Comparison of ENCODE assay signal across 9 cellular contexts in genomic region chr2:70992945-70993688, GRCh38. TPM values are rescaled to one million over a fixed set of nuclear protein-coding genes. Genes with fewer than 3 reads are reported as not detected.
DNase-seq lines count a peak whose midpoint lies in the region; ATAC-seq and TF ChIP-seq lines count a peak whose summit lies in the region.
"Had no signal": no experiment of that assay in that cellular context is flagged by ENCODE, and none has a peak within 500 bp of the region (broad histone marks: within the 10 kb centered on the region; RNA-seq: fewer than 3 reads in every experiment).

No MANE protein-coding gene starts in this region.

- ATAC-seq in HG02610 (IDR thresholded peaks at IDR 0.05; ENCODE audit: unreplicated experiment) (no peak), HG03457 (IDR thresholded peaks at IDR 0.05; ENCODE audit: unreplicated experiment) (no peak)
- ATAC-seq: sciatic nerve had no signal

- POLR2A ChIA-PET in activated CD4-positive, alpha-beta memory T cell treated with anti-CD3 and anti-CD28 coated beads, Interleukin-2, amount 10 ng/mL, durations not matched to agents 7 days and 5 days (lab: Charles Lee): interaction anchor here (1.0 to 1.7 kb wide), 2 partner anchors 75 to 136 kb away, joined by 3 to 6 read pairs; no protein-coding TSS in a partner anchor

- H3K36me3 ChIP-seq in tibial artery: peaks cover 15 to 42% (median 37%) of the 10 kb centered on the region in 3 donors

- peaks cover 15% of the 10 kb centered on the region for H3K36me3 Mint-ChIP-seq in activated CD4-positive, alpha-beta memory T cell treated with anti-CD3 and anti-CD28 coated beads, Interleukin-2, amount 10 ng/mL, durations not matched to agents 7 days and 5 days (ENCODE audit: low read depth)

- peak overlapping the region; percentile 96 to 98 for H3K4me3 ChIP-seq in tibial artery

- peak; percentile 58 for DNase-seq in activated effector memory CD4-positive, alpha-beta T cell treated with anti-CD3 and anti-CD28 coated beads, Interleukin-2, amount 50 U/mL, for 16 hours
- DNase-seq in activated effector memory CD4-positive, alpha-beta T cell treated with Interleukin-2 at 50 U/mL for 16 hours: no peak
- peak; percentile 18 for DNase-seq in activated CD4-positive, alpha-beta memory T cell treated with anti-CD3 and anti-CD28 coated beads, Interleukin-2, amount 10 ng/mL, durations not matched to agents 7 days and 5 days
- DNase-seq in iPS-NIHi7 (ENCODE audit: extremely low spot score) (peak; percentile 1), tibial artery (no peak), pons (ENCODE audit: low spot score) (no peak)

- H3K4me1 Mint-ChIP-seq in activated CD4-positive, alpha-beta memory T cell treated with anti-CD3 and anti-CD28 coated beads, Interleukin-2, amount 10 ng/mL, durations not matched to agents 7 days and 5 days: peaks cover 30% of the 10 kb centered on the region

- peaks cover 0 to 48% (median 30%) of the 10 kb centered on the region in 4 donors for H3K4me1 ChIP-seq in tibial artery

- no peaks in the 10 kb centered on the region for H3K27me3 ChIP-seq in tibial artery

- intact Hi-C loops in tibial artery (cut with DNase I; ENCODE audit: low total_unique reads): no loop called here

- H3K9me3 ChIP-seq in tibial artery: no peaks in the 10 kb centered on the region

- no peaks in the 10 kb centered on the region for H3K9me3 Mint-ChIP-seq in activated CD4-positive, alpha-beta memory T cell treated with anti-CD3 and anti-CD28 coated beads, Interleukin-2, amount 10 ng/mL, durations not matched to agents 7 days and 5 days

- CTCF ChIA-PET in activated CD4-positive, alpha-beta memory T cell treated with anti-CD3 and anti-CD28 coated beads, Interleukin-2, amount 10 ng/mL, durations not matched to agents 7 days and 5 days (lab: Charles Lee): interaction anchor here (1.2 to 2.9 kb wide), 3 partner anchors 9 to 75 kb away, joined by 3 to 24 read pairs (median 3); partner anchors contain the start of gene NAGK

- H3K27ac Mint-ChIP-seq in activated CD4-positive, alpha-beta memory T cell treated with anti-CD3 and anti-CD28 coated beads, Interleukin-2, amount 10 ng/mL, durations not matched to agents 7 days and 5 days: peak overlapping the region; percentile 82

- peak overlapping the region; percentile 89 for H3K4me3 Mint-ChIP-seq in activated CD4-positive, alpha-beta memory T cell treated with anti-CD3 and anti-CD28 coated beads, Interleukin-2, amount 10 ng/mL, durations not matched to agents 7 days and 5 days

- no peak for TF ChIP-seq CTCF in tibial artery (IDR thresholded peaks at IDR 0.05)

- H3K27me3 Mint-ChIP-seq in activated CD4-positive, alpha-beta memory T cell treated with anti-CD3 and anti-CD28 coated beads, Interleukin-2, amount 10 ng/mL, durations not matched to agents 7 days and 5 days: no peaks in the 10 kb centered on the region

- H3K27ac ChIP-seq in tibial artery: peak overlapping the region in 1 of 2 donors; percentile 92

RNA-seq across cellular contexts. Expression of gene TEX261, which starts 1.6 kb away (rescaled TPM):
- 10 to 100 TPM; 34.8 to 35.8 TPM for total RNA-seq in activated CD4-positive, alpha-beta memory T cell treated with anti-CD3 and anti-CD28 coated beads, Interleukin-2, amount 10 ng/mL, durations not matched to agents 7 days and 5 days

RNA-seq across cellular contexts. Expression of gene ANKRD53, which starts 14.7 kb away (rescaled TPM):
- not detected for total RNA-seq in activated CD4-positive, alpha-beta memory T cell treated with anti-CD3 and anti-CD28 coated beads, Interleukin-2, amount 10 ng/mL, durations not matched to agents 7 days and 5 days

RNA-seq across cellular contexts. Expression of gene ATP6V1B1, which starts 57.4 kb away (rescaled TPM):
- not detected for total RNA-seq in activated CD4-positive, alpha-beta memory T cell treated with anti-CD3 and anti-CD28 coated beads, Interleukin-2, amount 10 ng/mL, durations not matched to agents 7 days and 5 days

Comparison
In these comparisons a context has a peak if more than half of its experiments do, and no peak if none do; other contexts are left out.
1. DNase-seq: peak in activated effector memory CD4-positive, alpha-beta T cell treated with anti-CD3 and anti-CD28 coated beads, Interleukin-2, amount 50 U/mL, for 16 hours (single experiment), activated CD4-positive, alpha-beta memory T cell treated with anti-CD3 and anti-CD28 coated beads, Interleukin-2, amount 10 ng/mL, durations not matched to agents 7 days and 5 days (single experiment) and iPS-NIHi7 (single experiment); none in activated effector memory CD4-positive, alpha-beta T cell treated with Interleukin-2 at 50 U/mL for 16 hours (single experiment), tibial artery (0 of 2) and pons (single experiment).